ENCODE assay signal across 9 cellular contexts in genomic region chr12:121241203-121241970, GRCh38. TPM values are rescaled to one million over a fixed set of nuclear protein-coding genes. Genes with fewer than 3 reads are reported as not detected.
DNase-seq lines count a peak whose midpoint lies in the region; ATAC-seq and TF ChIP-seq lines count a peak whose summit lies in the region.
"Had no signal": no experiment of that assay in that cellular context is flagged by ENCODE, and none has a peak within 500 bp of the region (broad histone marks: within the 10 kb centered on the region; RNA-seq: fewer than 3 reads in every experiment).

No MANE protein-coding gene starts in this region.

- no peaks in the 10 kb centered on the region for H3K9me2 ChIP-seq in PC-9 (ENCODE audit: insufficient read depth)

- H3K4me1 Mint-ChIP-seq in CD4-positive, alpha-beta memory T cell: peaks cover 26 to 55% (median 38%) of the 10 kb centered on the region in 4 donors

- H3F3A ChIP-seq in PC-9 (ENCODE audit: insufficient read depth, low read depth): peaks cover 8% of the 10 kb centered on the region

- no TSS peak for BruUV-seq in PC-9 (replicated peaks; lab: Mats Ljungman, UMichigan)

- peak; percentile 51 for ATAC-seq in sciatic nerve
- ATAC-seq in HG02623 (IDR thresholded peaks at IDR 0.05; ENCODE audit: unreplicated experiment): no peak

- H3K4me2 ChIP-seq in PC-9: no peak overlapping the region

- POLR2A ChIA-PET in CD4-positive, alpha-beta memory T cell (lab: Charles Lee; ENCODE audit: partially characterized antibody): interaction anchor here (0.5 to 5.2 kb wide), 7 partner anchors 8 to 159 kb away, joined by 3 to 89 read pairs (median 4); partner anchors contain the start of genes CAMKK2 and RNF34
- POLR2A ChIA-PET in PC-9 (lab: Charles Lee; ENCODE audit: unreplicated experiment): no interaction called here

- intact Hi-C loops in CD4-positive, alpha-beta memory T cell (cut with micrococcal nuclease): no loop called here
- intact Hi-C loops in sciatic nerve (cut with DNase I): no loop called here
- intact Hi-C loops in PC-9 (cut with micrococcal nuclease; ENCODE audit: unreplicated experiment): no loop called here

- H3K36me3 ChIP-seq in CD4-positive, alpha-beta memory T cell (ENCODE audit: insufficient read depth, low read length): no peaks in the 10 kb centered on the region
- H3K36me3 ChIP-seq in esophagus (ENCODE audit: control insufficient read depth in 2 of 2, insufficient read depth in 2 of 2, low read length in 1 of 2) (peaks cover 3 to 18% of the 10 kb centered on the region in 2 donors), PC-9 (ENCODE audit: low read depth) (no peaks in the 10 kb centered on the region)

- H3K9me3 Mint-ChIP-seq in CD4-positive, alpha-beta memory T cell: peaks cover 0 to 4% (median 0%) of the 10 kb centered on the region in 8 donors

- H3K79me2 ChIP-seq in PC-9 (ENCODE audit: low read depth): no peaks in the 10 kb centered on the region

- peak in 1 of 5 donors; percentile 48 for DNase-seq in CD4-positive, alpha-beta memory T cell
- peak; percentile 22 for DNase-seq in MV-4-11 (lab: John Stamatoyannopoulos, UW)
- peak; percentile 69 for DNase-seq in sciatic nerve (ENCODE audit: low spot score)
- no peak for DNase-seq in NCI-H1092 (lab: John Stamatoyannopoulos, UW)
- DNase-seq in NCI-H2107 (lab: John Stamatoyannopoulos, UW): no peak
- DNase-seq in PC-9: no peak
- DNase-seq: NCI-H345 had no signal

- peak overlapping the region; percentile 95 to 100 (median 99) for H3K27ac Mint-ChIP-seq in CD4-positive, alpha-beta memory T cell

- peak overlapping the region; percentile 76 for H3K27ac ChIP-seq in CD4-positive, alpha-beta memory T cell (ENCODE audit: low read depth, low read length)
- H3K27ac ChIP-seq in esophagus (ENCODE audit: low read depth in 2 of 2, low read length in 1 of 2) (peak overlapping the region; percentile 43 to 47), PC-9 (no peak overlapping the region)

- peak overlapping the region; percentile 47 to 54 for H3K4me3 ChIP-seq in CD4-positive, alpha-beta memory T cell (ENCODE audit: low read length in 2 of 2)
- H3K4me3 ChIP-seq in esophagus (ENCODE audit: low read depth in 1 of 2, low read length in 2 of 2): no peak overlapping the region
- H3K4me3 ChIP-seq in PC-9: no peak overlapping the region

- peaks cover 38% of the 10 kb centered on the region for H3K4me1 ChIP-seq in CD4-positive, alpha-beta memory T cell (ENCODE audit: insufficient read depth, low read length)
- H3K4me1 ChIP-seq in esophagus (ENCODE audit: control insufficient read depth in 2 of 2, insufficient read depth in 2 of 2, low read length in 1 of 2): peaks cover 0 to 5% of the 10 kb centered on the region in 2 donors
- H3K4me1 ChIP-seq in PC-9 (replicated peaks; ENCODE audit: insufficient read depth): no peaks in the 10 kb centered on the region

- CTCF ChIA-PET in CD4-positive, alpha-beta memory T cell (lab: Charles Lee; ENCODE audit: partially characterized antibody): interaction anchor here (3.8 kb wide), 1 partner anchor 12 kb away, joined by 57 read pairs; no protein-coding TSS in a partner anchor
- CTCF ChIA-PET in PC-9 (lab: Charles Lee): no interaction called here

- H2AFZ ChIP-seq in PC-9: no peak overlapping the region

- no peak for TF ChIP-seq CTCF in PC-9 (conservative IDR thresholded peaks at IDR 0.05)

- H3K4me3 Mint-ChIP-seq in CD4-positive, alpha-beta memory T cell: peak overlapping the region; percentile 82 to 92 (median 90)

- 81 to 84% methylated on average over 15 of the region's 15 CpGs for WGBS in esophagus, 2 donors

- H3K9me3 ChIP-seq in CD4-positive, alpha-beta memory T cell (ENCODE audit: control insufficient read depth in 1 of 2, low read length in 2 of 2): no peaks in the 10 kb centered on the region
- H3K9me3 ChIP-seq in esophagus (ENCODE audit: control insufficient read depth in 2 of 2, insufficient read depth in 1 of 2, low read depth in 1 of 2, low read length in 1 of 2) (no peaks in the 10 kb centered on the region), PC-9 (ENCODE audit: insufficient read depth, low read depth) (no peaks in the 10 kb centered on the region)

- no peaks in the 10 kb centered on the region for H3K27me3 Mint-ChIP-seq in CD4-positive, alpha-beta memory T cell

- no peaks in the 10 kb centered on the region for H4K20me1 ChIP-seq in PC-9 (ENCODE audit: insufficient read depth)

- peaks cover 8 to 14% of the 10 kb centered on the region in 2 donors for H3K36me3 Mint-ChIP-seq in CD4-positive, alpha-beta memory T cell

- H3K27me3 ChIP-seq in CD4-positive, alpha-beta memory T cell (ENCODE audit: insufficient read depth, low read length): no peaks in the 10 kb centered on the region
- no peaks in the 10 kb centered on the region for H3K27me3 ChIP-seq in esophagus (ENCODE audit: control insufficient read depth in 1 of 2, insufficient read depth in 2 of 2, low read length in 2 of 2)
- H3K27me3 ChIP-seq in PC-9 (ENCODE audit: insufficient read depth, low read depth): no peaks in the 10 kb centered on the region

RNA-seq across cellular contexts. Expression of gene P2RX4, which starts 31.5 kb away (rescaled TPM):
- 10 to 100 TPM; 48.3 to 57.1 TPM for total RNA-seq in CD4-positive, alpha-beta memory T cell
- 10 to 100 TPM; 35.4 to 66.0 TPM for polyA plus RNA-seq in CD4-positive, alpha-beta memory T cell
- polyA plus RNA-seq in esophagus: 1 to 10 TPM; 5.0 to 5.4 TPM
- 24.2 TPM for total RNA-seq in sciatic nerve
- total RNA-seq in PC-9 (2021): 21.0 and 28.1 TPM in 2 replicates

RNA-seq across cellular contexts. Expression of gene CAMKK2, which starts 55.1 kb away (rescaled TPM):
- 10 to 100 TPM; 17.0 to 20.0 TPM for total RNA-seq in CD4-positive, alpha-beta memory T cell
- polyA plus RNA-seq in CD4-positive, alpha-beta memory T cell: 10 to 100 TPM; 13.4 to 20.6 TPM
- polyA plus RNA-seq in esophagus: 10 to 100 TPM in 1 of 2 donors, 1 to 10 TPM in 1; 8.5 to 10.5 TPM
- total RNA-seq in sciatic nerve (32.5 TPM), PC-9 (2021) (26.7 and 37.6 TPM in 2 replicates)

Comparison
In these comparisons a context has a peak if more than half of its experiments do, and no peak if none do; other contexts are left out.
1. DNase-seq: peak in MV-4-11 (single experiment) and sciatic nerve (single experiment); none in NCI-H1092 (single experiment), NCI-H2107 (single experiment) and PC-9 (0 of 2).
2. H3K4me3 ChIP-seq: peak in CD4-positive, alpha-beta memory T cell (2 of 2); none in esophagus (0 of 2) and PC-9 (single experiment).